8 cellular contexts compared by ENCODE assay signal in genomic region chr19:32070101-32070500, GRCh38.
"Had no signal": no experiment of that assay in that cellular context is flagged by ENCODE, and none has a peak within 500 bp of the region (broad histone marks: within the 10 kb centered on the region; RNA-seq: fewer than 3 reads in every experiment).

No MANE protein-coding gene starts in this region.

- DNase-seq: GOT3, H7, HFFc6, KBM-7 had no signal

- ATAC-seq: HCT116, HepG2 had no signal

- H3K4me3 Mint-ChIP-seq: HFFc6 had no signal

- H3K27ac Mint-ChIP-seq: HFFc6, IgD-negative memory B cell had no signal

- H3K36me3 Mint-ChIP-seq: IgD-negative memory B cell had no signal

- H3K27ac ChIP-seq: HL-60 had no signal
